Comparison of ENCODE assay signal across 19 cellular contexts in the genomic region with DNA sequence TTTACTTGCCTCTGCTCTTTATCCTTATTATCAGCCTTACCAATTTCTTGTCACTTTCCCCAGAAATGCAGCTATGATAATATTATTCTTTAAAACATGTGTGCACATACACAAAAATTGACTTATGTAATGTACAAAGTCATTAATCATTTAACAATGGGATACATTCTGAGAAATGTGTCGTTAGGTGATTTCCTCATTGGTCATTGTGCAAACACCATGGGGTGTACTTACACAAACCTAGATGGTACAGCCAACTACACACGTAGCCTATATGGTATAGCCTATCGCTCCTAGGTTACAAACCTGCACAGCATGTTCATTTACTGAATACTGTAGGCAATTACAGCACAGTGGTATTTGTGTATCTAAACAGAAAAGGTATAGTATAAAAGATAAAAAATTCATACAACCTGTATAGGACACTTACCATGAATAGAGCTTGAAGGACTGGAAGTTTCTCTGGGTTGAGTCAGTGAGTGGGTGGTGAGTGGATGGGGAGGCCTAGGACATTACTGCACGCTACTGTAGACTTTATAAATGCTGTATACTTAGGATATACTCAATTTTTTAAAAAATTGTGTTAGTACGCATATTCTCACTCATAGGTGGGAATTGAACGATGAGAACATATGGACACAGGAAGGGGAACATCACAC.
"Had no signal": no experiment of that assay in that cellular context is flagged by ENCODE, and none has a peak within 500 bp of the region (broad histone marks: within the 10 kb centered on the region; RNA-seq: fewer than 3 reads in every experiment).

No MANE protein-coding gene starts in this region.

- H3K4me1 ChIP-seq: breast epithelium had no signal

- H3K4me3 Mint-ChIP-seq: activated CD8-positive, alpha-beta memory T cell treated with anti-CD3 and anti-CD28 coated beads, Interleukin-2, amount 10 ng/mL, durations not matched to agents 7 days and 5 days; activated T-cell treated with anti-CD3 and anti-CD28 coated beads, Interleukin-2, amount 50 U/mL, for 4 hours; memory B cell; nephron; T-helper 2 cell treated with Interferon-gamma antibody and Interleukin-4, amounts not matched to agents 5 μg/mL and 100 μg/mL, for 36 hours had no signal

- H3K27me3 ChIP-seq: breast epithelium, heart left ventricle, left lung, sigmoid colon, upper lobe of right lung had no signal

- ATAC-seq: activated CD4-positive, CD25-positive, alpha-beta regulatory T cell treated with anti-CD3 and anti-CD28 coated beads, Interleukin-2, amount 50 U/mL, for 24 hours; activated CD8-positive, alpha-beta memory T cell treated with anti-CD3 and anti-CD28 coated beads, Interleukin-2, amount 10 ng/mL, durations not matched to agents 7 days and 5 days; activated T-cell treated with anti-CD3 and anti-CD28 coated beads, Interleukin-2, amount 50 U/mL, for 4 hours; heart left ventricle; left lung; psoas muscle; upper lobe of right lung had no signal

- H3K4me3 ChIP-seq: breast epithelium, heart left ventricle, left lung, psoas muscle, sigmoid colon, upper lobe of right lung had no signal

- H3K9me3 ChIP-seq: breast epithelium, heart left ventricle, left lung, psoas muscle, sigmoid colon, upper lobe of right lung had no signal

- H3K27me3 Mint-ChIP-seq: activated CD8-positive, alpha-beta memory T cell treated with anti-CD3 and anti-CD28 coated beads, Interleukin-2, amount 10 ng/mL, durations not matched to agents 7 days and 5 days; memory B cell had no signal

- H3K36me3 Mint-ChIP-seq: memory B cell had no signal

- DNase-seq: activated CD4-positive, alpha-beta T cell treated with anti-CD3 and anti-CD28 coated beads, Interleukin-2, amount 50 U/mL, for 4 hours; activated CD8-positive, alpha-beta memory T cell treated with anti-CD3 and anti-CD28 coated beads, Interleukin-2, amount 10 ng/mL, durations not matched to agents 7 days and 5 days; activated gamma-delta T cell treated with Interleukin-2 at 50 U/mL for 16 hours; activated T-cell treated with anti-CD3 and anti-CD28 coated beads, Interleukin-2, amount 50 U/mL, for 4 hours; aorta; foreskin melanocyte; heart left ventricle; islet precursor cell; left lung; psoas muscle; sigmoid colon; stimulated activated CD4-positive, alpha-beta T cell treated with anti-CD3 and anti-CD28 coated beads, Interleukin-12 subunit alpha, Interleukin-12 subunit beta, amount 100 ng/mL, for 4 hours; stimulated activated naive CD4-positive, alpha-beta T cell treated with Interleukin-2 at 50 U/mL for 16 hours; upper lobe of right lung had no signal

- H3K9me3 Mint-ChIP-seq: activated T-cell treated with anti-CD3 and anti-CD28 coated beads, Interleukin-2, amount 50 U/mL, for 4 hours; memory B cell; nephron; T-helper 2 cell treated with Interferon-gamma antibody and Interleukin-4, amounts not matched to agents 5 μg/mL and 100 μg/mL, for 36 hours had no signal

- H3K27ac ChIP-seq: breast epithelium, heart left ventricle, left lung, psoas muscle, sigmoid colon, upper lobe of right lung had no signal

- H3K27ac Mint-ChIP-seq: activated CD8-positive, alpha-beta memory T cell treated with anti-CD3 and anti-CD28 coated beads, Interleukin-2, amount 10 ng/mL, durations not matched to agents 7 days and 5 days; memory B cell; nephron; T-helper 2 cell treated with Interferon-gamma antibody and Interleukin-4, amounts not matched to agents 5 μg/mL and 100 μg/mL, for 36 hours had no signal

- H3K36me3 ChIP-seq: breast epithelium, heart left ventricle, left lung, sigmoid colon, upper lobe of right lung had no signal
